In the genomic region with DNA sequence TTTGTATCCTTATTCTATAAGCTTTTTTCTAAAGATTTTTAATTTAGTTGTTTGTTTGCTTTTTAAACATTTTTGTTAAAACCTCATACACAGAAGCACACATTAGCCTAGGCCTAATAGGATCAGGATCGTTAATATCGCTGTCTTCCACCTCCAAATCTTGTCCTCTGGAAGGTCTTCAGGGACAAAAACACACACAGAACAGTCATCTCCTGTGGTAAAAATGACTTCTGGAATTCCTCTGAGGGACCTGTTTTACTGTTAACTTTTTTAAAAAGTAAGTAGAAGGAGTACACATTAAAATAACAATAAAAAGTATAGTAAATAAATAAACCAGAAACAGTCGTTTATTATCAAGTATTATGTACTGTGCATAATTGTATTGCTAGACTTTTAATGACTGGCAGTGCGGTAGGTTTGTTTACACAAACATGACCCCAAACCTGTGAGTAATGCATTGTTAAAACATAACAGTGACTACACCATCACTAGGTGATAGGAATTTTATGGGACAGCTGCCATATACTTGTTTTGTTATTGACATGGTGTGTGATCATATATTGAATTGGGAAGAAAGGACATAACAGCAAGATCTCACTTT, we compare ENCODE assay signal across 1 cellular context.
A peak's percentile ranks its signal among the peaks of the same experiment; 100 is the strongest.
TF ChIP-seq lines count a peak whose summit lies in the region.

No MANE protein-coding gene starts in this region.

TF ChIP-seq in HEK293, 187 proteins besides CTCF, POLR2A, EP300 and RAD21 (continued from another document and continues in another):
- TF ChIP-seq, protein P1, sequence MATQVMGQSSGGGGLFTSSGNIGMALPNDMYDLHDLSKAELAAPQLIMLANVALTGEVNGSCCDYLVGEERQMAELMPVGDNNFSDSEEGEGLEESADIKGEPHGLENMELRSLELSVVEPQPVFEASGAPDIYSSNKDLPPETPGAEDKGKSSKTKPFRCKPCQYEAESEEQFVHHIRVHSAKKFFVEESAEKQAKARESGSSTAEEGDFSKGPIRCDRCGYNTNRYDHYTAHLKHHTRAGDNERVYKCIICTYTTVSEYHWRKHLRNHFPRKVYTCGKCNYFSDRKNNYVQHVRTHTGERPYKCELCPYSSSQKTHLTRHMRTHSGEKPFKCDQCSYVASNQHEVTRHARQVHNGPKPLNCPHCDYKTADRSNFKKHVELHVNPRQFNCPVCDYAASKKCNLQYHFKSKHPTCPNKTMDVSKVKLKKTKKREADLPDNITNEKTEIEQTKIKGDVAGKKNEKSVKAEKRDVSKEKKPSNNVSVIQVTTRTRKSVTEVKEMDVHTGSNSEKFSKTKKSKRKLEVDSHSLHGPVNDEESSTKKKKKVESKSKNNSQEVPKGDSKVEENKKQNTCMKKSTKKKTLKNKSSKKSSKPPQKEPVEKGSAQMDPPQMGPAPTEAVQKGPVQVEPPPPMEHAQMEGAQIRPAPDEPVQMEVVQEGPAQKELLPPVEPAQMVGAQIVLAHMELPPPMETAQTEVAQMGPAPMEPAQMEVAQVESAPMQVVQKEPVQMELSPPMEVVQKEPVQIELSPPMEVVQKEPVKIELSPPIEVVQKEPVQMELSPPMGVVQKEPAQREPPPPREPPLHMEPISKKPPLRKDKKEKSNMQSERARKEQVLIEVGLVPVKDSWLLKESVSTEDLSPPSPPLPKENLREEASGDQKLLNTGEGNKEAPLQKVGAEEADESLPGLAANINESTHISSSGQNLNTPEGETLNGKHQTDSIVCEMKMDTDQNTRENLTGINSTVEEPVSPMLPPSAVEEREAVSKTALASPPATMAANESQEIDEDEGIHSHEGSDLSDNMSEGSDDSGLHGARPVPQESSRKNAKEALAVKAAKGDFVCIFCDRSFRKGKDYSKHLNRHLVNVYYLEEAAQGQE (tag by site-specific recombination; IDR thresholded peaks at IDR 0.05), result no peak
- TF ChIP-seq SALL2 (tag by site-specific recombination; IDR thresholded peaks at IDR 0.05; ENCODE audit: borderline replicate concordance) (no peak), ZNF16 (tag by site-specific recombination; IDR thresholded peaks at IDR 0.05; ENCODE audit: low read depth) (no peak), ZSCAN16 (tag by site-specific recombination; IDR thresholded peaks at IDR 0.05) (no peak), ZNF394 (tag by site-specific recombination; IDR thresholded peaks at IDR 0.05; ENCODE audit: borderline replicate concordance) (no peak), ZNF777 (tag by site-specific recombination; IDR thresholded peaks at IDR 0.05; ENCODE audit: borderline replicate concordance) (no peak), OSR2 (tag by site-specific recombination; IDR thresholded peaks at IDR 0.05) (peak; percentile 73), ZNF350 (tag by site-specific recombination; IDR thresholded peaks at IDR 0.05) (no peak), ZEB2 (tag by site-specific recombination; IDR thresholded peaks at IDR 0.05) (0 out of 2 replicates have a peak, but pooled peaks have one; percentile 18), ZNF843 (tag by site-specific recombination; IDR thresholded peaks at IDR 0.05) (peak; percentile 85), GLIS1 (tag by site-specific recombination; IDR thresholded peaks at IDR 0.05) (no peak), ZNF10 (tag by site-specific recombination; IDR thresholded peaks at IDR 0.05) (peak; percentile 90), ZNF24 (tag by site-specific recombination; IDR thresholded peaks at IDR 0.05) (no peak), ZNF571 (tag by site-specific recombination; IDR thresholded peaks at IDR 0.05) (no peak), ZNF510 (tag by site-specific recombination; IDR thresholded peaks at IDR 0.05; ENCODE audit: insufficient replicate concordance) (no peak), KLF8 (tag by site-specific recombination; IDR thresholded peaks at IDR 0.05) (no peak), ZNF292 (tag by site-specific recombination; IDR thresholded peaks at IDR 0.05; ENCODE audit: borderline replicate concordance, low read depth) (no peak), ZNF37A (tag by site-specific recombination; IDR thresholded peaks at IDR 0.05) (no peak)
- TF ChIP-seq, protein P2, sequence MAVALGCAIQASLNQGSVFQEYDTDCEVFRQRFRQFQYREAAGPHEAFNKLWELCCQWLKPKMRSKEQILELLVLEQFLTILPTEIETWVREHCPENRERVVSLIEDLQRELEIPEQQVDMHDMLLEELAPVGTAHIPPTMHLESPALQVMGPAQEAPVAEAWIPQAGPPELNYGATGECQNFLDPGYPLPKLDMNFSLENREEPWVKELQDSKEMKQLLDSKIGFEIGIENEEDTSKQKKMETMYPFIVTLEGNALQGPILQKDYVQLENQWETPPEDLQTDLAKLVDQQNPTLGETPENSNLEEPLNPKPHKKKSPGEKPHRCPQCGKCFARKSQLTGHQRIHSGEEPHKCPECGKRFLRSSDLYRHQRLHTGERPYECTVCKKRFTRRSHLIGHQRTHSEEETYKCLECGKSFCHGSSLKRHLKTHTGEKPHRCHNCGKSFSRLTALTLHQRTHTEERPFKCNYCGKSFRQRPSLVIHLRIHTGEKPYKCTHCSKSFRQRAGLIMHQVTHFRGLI (tag by site-specific recombination; IDR thresholded peaks at IDR 0.05), result no peak
- TF ChIP-seq, protein P3, sequence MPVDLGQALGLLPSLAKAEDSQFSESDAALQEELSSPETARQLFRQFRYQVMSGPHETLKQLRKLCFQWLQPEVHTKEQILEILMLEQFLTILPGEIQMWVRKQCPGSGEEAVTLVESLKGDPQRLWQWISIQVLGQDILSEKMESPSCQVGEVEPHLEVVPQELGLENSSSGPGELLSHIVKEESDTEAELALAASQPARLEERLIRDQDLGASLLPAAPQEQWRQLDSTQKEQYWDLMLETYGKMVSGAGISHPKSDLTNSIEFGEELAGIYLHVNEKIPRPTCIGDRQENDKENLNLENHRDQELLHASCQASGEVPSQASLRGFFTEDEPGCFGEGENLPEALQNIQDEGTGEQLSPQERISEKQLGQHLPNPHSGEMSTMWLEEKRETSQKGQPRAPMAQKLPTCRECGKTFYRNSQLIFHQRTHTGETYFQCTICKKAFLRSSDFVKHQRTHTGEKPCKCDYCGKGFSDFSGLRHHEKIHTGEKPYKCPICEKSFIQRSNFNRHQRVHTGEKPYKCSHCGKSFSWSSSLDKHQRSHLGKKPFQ (tag by site-specific recombination; IDR thresholded peaks at IDR 0.05), result no peak
- TF ChIP-seq, protein P4, sequence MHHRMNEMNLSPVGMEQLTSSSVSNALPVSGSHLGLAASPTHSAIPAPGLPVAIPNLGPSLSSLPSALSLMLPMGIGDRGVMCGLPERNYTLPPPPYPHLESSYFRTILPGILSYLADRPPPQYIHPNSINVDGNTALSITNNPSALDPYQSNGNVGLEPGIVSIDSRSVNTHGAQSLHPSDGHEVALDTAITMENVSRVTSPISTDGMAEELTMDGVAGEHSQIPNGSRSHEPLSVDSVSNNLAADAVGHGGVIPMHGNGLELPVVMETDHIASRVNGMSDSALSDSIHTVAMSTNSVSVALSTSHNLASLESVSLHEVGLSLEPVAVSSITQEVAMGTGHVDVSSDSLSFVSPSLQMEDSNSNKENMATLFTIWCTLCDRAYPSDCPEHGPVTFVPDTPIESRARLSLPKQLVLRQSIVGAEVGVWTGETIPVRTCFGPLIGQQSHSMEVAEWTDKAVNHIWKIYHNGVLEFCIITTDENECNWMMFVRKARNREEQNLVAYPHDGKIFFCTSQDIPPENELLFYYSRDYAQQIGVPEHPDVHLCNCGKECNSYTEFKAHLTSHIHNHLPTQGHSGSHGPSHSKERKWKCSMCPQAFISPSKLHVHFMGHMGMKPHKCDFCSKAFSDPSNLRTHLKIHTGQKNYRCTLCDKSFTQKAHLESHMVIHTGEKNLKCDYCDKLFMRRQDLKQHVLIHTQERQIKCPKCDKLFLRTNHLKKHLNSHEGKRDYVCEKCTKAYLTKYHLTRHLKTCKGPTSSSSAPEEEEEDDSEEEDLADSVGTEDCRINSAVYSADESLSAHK (tag by site-specific recombination; IDR thresholded peaks at IDR 0.05), result 0 out of 2 replicates have a peak, but pooled peaks have one; percentile 19
- TF ChIP-seq, protein P5, sequence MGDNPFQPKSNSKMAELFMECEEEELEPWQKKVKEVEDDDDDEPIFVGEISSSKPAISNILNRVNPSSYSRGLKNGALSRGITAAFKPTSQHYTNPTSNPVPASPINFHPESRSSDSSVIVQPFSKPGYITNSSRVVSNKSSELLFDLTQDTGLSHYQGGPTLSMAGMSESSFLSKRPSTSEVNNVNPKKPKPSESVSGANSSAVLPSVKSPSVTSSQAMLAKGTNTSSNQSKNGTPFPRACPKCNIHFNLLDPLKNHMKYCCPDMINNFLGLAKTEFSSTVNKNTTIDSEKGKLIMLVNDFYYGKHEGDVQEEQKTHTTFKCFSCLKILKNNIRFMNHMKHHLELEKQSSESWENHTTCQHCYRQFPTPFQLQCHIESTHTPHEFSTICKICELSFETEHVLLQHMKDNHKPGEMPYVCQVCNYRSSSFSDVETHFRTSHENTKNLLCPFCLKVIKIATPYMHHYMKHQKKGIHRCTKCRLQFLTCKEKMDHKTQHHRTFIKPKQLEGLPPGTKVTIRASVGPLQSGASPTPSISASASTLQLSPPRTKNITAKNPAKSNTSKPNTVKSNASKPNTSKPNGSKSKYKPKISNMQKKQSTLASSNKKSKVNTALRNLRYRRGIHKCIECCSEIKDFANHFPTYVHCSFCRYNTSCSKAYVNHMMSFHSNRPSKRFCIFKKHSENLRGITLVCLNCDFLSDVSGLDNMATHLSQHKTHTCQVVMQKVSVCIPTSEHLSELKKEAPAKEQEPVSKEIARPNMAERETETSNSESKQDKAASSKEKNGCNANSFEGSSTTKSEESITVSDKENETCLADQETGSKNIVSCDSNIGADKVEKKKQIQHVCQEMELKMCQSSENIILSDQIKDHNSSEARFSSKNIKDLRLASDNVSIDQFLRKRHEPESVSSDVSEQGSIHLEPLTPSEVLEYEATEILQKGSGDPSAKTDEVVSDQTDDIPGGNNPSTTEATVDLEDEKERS (tag by site-specific recombination; IDR thresholded peaks at IDR 0.05), result no peak
- TF ChIP-seq, protein P6, sequence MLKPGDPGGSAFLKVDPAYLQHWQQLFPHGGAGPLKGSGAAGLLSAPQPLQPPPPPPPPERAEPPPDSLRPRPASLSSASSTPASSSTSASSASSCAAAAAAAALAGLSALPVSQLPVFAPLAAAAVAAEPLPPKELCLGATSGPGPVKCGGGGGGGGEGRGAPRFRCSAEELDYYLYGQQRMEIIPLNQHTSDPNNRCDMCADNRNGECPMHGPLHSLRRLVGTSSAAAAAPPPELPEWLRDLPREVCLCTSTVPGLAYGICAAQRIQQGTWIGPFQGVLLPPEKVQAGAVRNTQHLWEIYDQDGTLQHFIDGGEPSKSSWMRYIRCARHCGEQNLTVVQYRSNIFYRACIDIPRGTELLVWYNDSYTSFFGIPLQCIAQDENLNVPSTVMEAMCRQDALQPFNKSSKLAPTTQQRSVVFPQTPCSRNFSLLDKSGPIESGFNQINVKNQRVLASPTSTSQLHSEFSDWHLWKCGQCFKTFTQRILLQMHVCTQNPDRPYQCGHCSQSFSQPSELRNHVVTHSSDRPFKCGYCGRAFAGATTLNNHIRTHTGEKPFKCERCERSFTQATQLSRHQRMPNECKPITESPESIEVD (tag by site-specific recombination; IDR thresholded peaks at IDR 0.05), result peak; percentile 83
- TF ChIP-seq, protein P7, sequence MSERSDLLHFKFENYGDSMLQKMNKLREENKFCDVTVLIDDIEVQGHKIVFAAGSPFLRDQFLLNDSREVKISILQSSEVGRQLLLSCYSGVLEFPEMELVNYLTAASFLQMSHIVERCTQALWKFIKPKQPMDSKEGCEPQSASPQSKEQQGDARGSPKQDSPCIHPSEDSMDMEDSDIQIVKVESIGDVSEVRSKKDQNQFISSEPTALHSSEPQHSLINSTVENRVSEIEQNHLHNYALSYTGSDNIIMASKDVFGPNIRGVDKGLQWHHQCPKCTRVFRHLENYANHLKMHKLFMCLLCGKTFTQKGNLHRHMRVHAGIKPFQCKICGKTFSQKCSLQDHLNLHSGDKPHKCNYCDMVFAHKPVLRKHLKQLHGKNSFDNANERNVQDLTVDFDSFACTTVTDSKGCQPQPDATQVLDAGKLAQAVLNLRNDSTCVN (tag by site-specific recombination; optimal IDR thresholded peaks at IDR 0.05), result no peak
- TF ChIP-seq, protein P8, sequence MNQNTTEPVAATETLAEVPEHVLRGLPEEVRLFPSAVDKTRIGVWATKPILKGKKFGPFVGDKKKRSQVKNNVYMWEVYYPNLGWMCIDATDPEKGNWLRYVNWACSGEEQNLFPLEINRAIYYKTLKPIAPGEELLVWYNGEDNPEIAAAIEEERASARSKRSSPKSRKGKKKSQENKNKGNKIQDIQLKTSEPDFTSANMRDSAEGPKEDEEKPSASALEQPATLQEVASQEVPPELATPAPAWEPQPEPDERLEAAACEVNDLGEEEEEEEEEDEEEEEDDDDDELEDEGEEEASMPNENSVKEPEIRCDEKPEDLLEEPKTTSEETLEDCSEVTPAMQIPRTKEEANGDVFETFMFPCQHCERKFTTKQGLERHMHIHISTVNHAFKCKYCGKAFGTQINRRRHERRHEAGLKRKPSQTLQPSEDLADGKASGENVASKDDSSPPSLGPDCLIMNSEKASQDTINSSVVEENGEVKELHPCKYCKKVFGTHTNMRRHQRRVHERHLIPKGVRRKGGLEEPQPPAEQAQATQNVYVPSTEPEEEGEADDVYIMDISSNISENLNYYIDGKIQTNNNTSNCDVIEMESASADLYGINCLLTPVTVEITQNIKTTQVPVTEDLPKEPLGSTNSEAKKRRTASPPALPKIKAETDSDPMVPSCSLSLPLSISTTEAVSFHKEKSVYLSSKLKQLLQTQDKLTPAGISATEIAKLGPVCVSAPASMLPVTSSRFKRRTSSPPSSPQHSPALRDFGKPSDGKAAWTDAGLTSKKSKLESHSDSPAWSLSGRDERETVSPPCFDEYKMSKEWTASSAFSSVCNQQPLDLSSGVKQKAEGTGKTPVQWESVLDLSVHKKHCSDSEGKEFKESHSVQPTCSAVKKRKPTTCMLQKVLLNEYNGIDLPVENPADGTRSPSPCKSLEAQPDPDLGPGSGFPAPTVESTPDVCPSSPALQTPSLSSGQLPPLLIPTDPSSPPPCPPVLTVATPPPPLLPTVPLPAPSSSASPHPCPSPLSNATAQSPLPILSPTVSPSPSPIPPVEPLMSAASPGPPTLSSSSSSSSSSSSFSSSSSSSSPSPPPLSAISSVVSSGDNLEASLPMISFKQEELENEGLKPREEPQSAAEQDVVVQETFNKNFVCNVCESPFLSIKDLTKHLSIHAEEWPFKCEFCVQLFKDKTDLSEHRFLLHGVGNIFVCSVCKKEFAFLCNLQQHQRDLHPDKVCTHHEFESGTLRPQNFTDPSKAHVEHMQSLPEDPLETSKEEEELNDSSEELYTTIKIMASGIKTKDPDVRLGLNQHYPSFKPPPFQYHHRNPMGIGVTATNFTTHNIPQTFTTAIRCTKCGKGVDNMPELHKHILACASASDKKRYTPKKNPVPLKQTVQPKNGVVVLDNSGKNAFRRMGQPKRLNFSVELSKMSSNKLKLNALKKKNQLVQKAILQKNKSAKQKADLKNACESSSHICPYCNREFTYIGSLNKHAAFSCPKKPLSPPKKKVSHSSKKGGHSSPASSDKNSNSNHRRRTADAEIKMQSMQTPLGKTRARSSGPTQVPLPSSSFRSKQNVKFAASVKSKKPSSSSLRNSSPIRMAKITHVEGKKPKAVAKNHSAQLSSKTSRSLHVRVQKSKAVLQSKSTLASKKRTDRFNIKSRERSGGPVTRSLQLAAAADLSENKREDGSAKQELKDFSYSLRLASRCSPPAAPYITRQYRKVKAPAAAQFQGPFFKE (tag by site-specific recombination; IDR thresholded peaks at IDR 0.05; ENCODE audit: borderline replicate concordance), result no peak
- TF ChIP-seq, protein P9, sequence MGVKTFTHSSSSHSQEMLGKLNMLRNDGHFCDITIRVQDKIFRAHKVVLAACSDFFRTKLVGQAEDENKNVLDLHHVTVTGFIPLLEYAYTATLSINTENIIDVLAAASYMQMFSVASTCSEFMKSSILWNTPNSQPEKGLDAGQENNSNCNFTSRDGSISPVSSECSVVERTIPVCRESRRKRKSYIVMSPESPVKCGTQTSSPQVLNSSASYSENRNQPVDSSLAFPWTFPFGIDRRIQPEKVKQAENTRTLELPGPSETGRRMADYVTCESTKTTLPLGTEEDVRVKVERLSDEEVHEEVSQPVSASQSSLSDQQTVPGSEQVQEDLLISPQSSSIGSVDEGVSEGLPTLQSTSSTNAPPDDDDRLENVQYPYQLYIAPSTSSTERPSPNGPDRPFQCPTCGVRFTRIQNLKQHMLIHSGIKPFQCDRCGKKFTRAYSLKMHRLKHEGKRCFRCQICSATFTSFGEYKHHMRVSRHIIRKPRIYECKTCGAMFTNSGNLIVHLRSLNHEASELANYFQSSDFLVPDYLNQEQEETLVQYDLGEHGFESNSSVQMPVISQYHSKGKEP (tag by site-specific recombination; IDR thresholded peaks at IDR 0.05), result peak; percentile 63; the same call in 1 of the 2 replicates
